27 cellular contexts compared by ENCODE assay signal in the genomic region with DNA sequence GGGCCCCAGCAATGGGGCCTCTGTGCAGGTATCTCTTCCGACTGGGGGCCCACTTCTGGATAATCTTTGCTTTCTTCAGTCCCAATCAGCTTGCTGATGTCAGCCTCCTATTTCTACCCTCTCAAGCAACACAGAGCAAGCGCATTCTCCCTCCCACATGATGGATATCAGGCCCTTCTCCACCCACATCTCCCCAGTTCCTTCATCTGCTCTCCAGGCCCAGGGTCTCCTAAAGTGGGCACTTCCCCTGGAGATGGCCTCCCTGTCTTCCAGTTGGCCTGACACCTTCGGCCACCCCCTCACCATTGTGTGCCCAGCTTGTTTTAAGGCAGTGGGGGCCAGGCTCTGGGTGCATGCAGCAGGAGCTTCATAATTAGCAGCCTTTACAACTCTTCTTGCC.
A peak's percentile ranks its signal among the peaks of the same experiment; 100 is the strongest.
DNase-seq lines count a peak whose midpoint lies in the region; ATAC-seq and TF ChIP-seq lines count a peak whose summit lies in the region.
"Had no signal": no experiment of that assay in that cellular context is flagged by ENCODE, and none has a peak within 500 bp of the region (broad histone marks: within the 10 kb centered on the region; RNA-seq: fewer than 3 reads in every experiment).

No MANE protein-coding gene starts in this region.

- no peaks in the 10 kb centered on the region for H3K27me3 ChIP-seq in osteoblast (ENCODE audit: insufficient read depth, low read length)
- no peaks in the 10 kb centered on the region for H3K27me3 ChIP-seq in tibial artery
- H3K27me3 ChIP-seq: esophagus squamous epithelium, hepatocyte, MG63, suprapubic skin had no signal

- intact Hi-C loops in dendritic cell treated with granulocyte-macrophage colony-stimulating factor and Interleukin-4, amounts not matched to agents 40 ng/mL and 50 ng/mL, for 4 days (cut with micrococcal nuclease): loop anchor here (10.0 kb wide), 1 partner anchor 313 kb away; no protein-coding TSS in a partner anchor
- intact Hi-C loops in tibial artery (cut with DNase I; ENCODE audit: low total_unique reads): no loop called here

- no peaks in the 10 kb centered on the region for H3K27me3 Mint-ChIP-seq in activated naive CD8-positive, alpha-beta T cell treated with anti-CD3 and anti-CD28 coated beads, Interleukin-2, amount 10 ng/mL, durations not matched to agents 7 days and 5 days
- H3K27me3 Mint-ChIP-seq in activated naive CD8-positive, alpha-beta T cell treated with anti-CD3 and anti-CD28 coated beads for 36 hours: no peaks in the 10 kb centered on the region
- no peaks in the 10 kb centered on the region for H3K27me3 Mint-ChIP-seq in dendritic cell treated with granulocyte-macrophage colony-stimulating factor and Interleukin-4, amounts not matched to agents 40 ng/mL and 50 ng/mL, for 4 days
- H3K27me3 Mint-ChIP-seq: activated naive CD8-positive, alpha-beta T cell treated with anti-CD3 and anti-CD28 coated beads, Interleukin-2, amount 50 U/mL, for 24 hours; CD8-positive, alpha-beta memory T cell had no signal

- POLR2A ChIA-PET in activated naive CD8-positive, alpha-beta T cell treated with anti-CD3 and anti-CD28 coated beads, Interleukin-2, amount 10 ng/mL, durations not matched to agents 7 days and 5 days (lab: Charles Lee): no interaction called here

- no peak overlapping the region for H3K4me3 Mint-ChIP-seq in activated naive CD8-positive, alpha-beta T cell treated with anti-CD3 and anti-CD28 coated beads, Interleukin-2, amount 10 ng/mL, durations not matched to agents 7 days and 5 days
- H3K4me3 Mint-ChIP-seq in activated naive CD8-positive, alpha-beta T cell treated with anti-CD3 and anti-CD28 coated beads for 36 hours: no peak overlapping the region
- H3K4me3 Mint-ChIP-seq in dendritic cell treated with granulocyte-macrophage colony-stimulating factor and Interleukin-4, amounts not matched to agents 40 ng/mL and 50 ng/mL, for 4 days: no peak overlapping the region
- H3K4me3 Mint-ChIP-seq: activated naive CD8-positive, alpha-beta T cell treated with anti-CD3 and anti-CD28 coated beads, Interleukin-2, amount 50 U/mL, for 24 hours had no signal

- peak overlapping the region; percentile 13 for H3K27ac Mint-ChIP-seq in activated naive CD8-positive, alpha-beta T cell treated with anti-CD3 and anti-CD28 coated beads, Interleukin-2, amount 10 ng/mL, durations not matched to agents 7 days and 5 days
- H3K27ac Mint-ChIP-seq in activated naive CD8-positive, alpha-beta T cell treated with anti-CD3 and anti-CD28 coated beads for 36 hours: no peak overlapping the region
- H3K27ac Mint-ChIP-seq in dendritic cell treated with granulocyte-macrophage colony-stimulating factor and Interleukin-4, amounts not matched to agents 40 ng/mL and 50 ng/mL, for 4 days: peak overlapping the region; percentile 61
- H3K27ac Mint-ChIP-seq: activated naive CD8-positive, alpha-beta T cell treated with anti-CD3 and anti-CD28 coated beads, Interleukin-2, amount 50 U/mL, for 24 hours had no signal

- no peak overlapping the region for H3K4me2 ChIP-seq in osteoblast (ENCODE audit: insufficient read depth, low read length)
- H3K4me2 ChIP-seq: A549, hepatocyte had no signal

- H3K9me3 Mint-ChIP-seq in activated naive CD8-positive, alpha-beta T cell treated with anti-CD3 and anti-CD28 coated beads, Interleukin-2, amount 10 ng/mL, durations not matched to agents 7 days and 5 days: no peaks in the 10 kb centered on the region
- H3K9me3 Mint-ChIP-seq in activated naive CD8-positive, alpha-beta T cell treated with anti-CD3 and anti-CD28 coated beads for 36 hours: no peaks in the 10 kb centered on the region
- H3K9me3 Mint-ChIP-seq in dendritic cell treated with granulocyte-macrophage colony-stimulating factor and Interleukin-4, amounts not matched to agents 40 ng/mL and 50 ng/mL, for 4 days: no peaks in the 10 kb centered on the region
- H3K9me3 Mint-ChIP-seq: activated naive CD8-positive, alpha-beta T cell treated with anti-CD3 and anti-CD28 coated beads, Interleukin-2, amount 50 U/mL, for 24 hours; CD8-positive, alpha-beta memory T cell had no signal

- no peaks in the 10 kb centered on the region for H3K4me1 Mint-ChIP-seq in activated naive CD8-positive, alpha-beta T cell treated with anti-CD3 and anti-CD28 coated beads, Interleukin-2, amount 10 ng/mL, durations not matched to agents 7 days and 5 days
- H3K4me1 Mint-ChIP-seq in activated naive CD8-positive, alpha-beta T cell treated with anti-CD3 and anti-CD28 coated beads for 36 hours: peaks cover 3% of the 10 kb centered on the region
- H3K4me1 Mint-ChIP-seq in dendritic cell treated with granulocyte-macrophage colony-stimulating factor and Interleukin-4, amounts not matched to agents 40 ng/mL and 50 ng/mL, for 4 days (ENCODE audit: low read depth): peaks cover 73% of the 10 kb centered on the region
- H3K4me1 Mint-ChIP-seq: activated naive CD8-positive, alpha-beta T cell treated with anti-CD3 and anti-CD28 coated beads, Interleukin-2, amount 50 U/mL, for 24 hours had no signal

- H2AFZ ChIP-seq in osteoblast (ENCODE audit: low read length): no peak overlapping the region
- H2AFZ ChIP-seq: hepatocyte had no signal

- peaks cover 89% of the 10 kb centered on the region for H3K36me3 ChIP-seq in osteoblast (ENCODE audit: insufficient read depth, low read length)
- H3K36me3 ChIP-seq in tibial artery: peaks cover 6 to 32% (median 22%) of the 10 kb centered on the region in 3 donors

- no peaks in the 10 kb centered on the region for H3K79me2 ChIP-seq in osteoblast (ENCODE audit: insufficient read depth, low read length)
- H3K79me2 ChIP-seq: hepatocyte had no signal

- no peak overlapping the region for H3K27ac ChIP-seq in osteoblast (ENCODE audit: low read depth, low read length)
- H3K27ac ChIP-seq in tibial artery: peak overlapping the region; percentile 58 to 92
- H3K27ac ChIP-seq: A549, hepatocyte, psoas muscle, suprapubic skin had no signal

- H4K20me1 ChIP-seq in osteoblast (ENCODE audit: insufficient read depth, low read length): peaks cover 25% of the 10 kb centered on the region

- TF ChIP-seq CTCF in osteoblast (IDR thresholded peaks at IDR 0.05; ENCODE audit: extremely low read depth, low read depth, low read length) (no peak), tibial artery (IDR thresholded peaks at IDR 0.05) (no peak)

- peaks cover 20% of the 10 kb centered on the region for H3K4me1 ChIP-seq in osteoblast (ENCODE audit: insufficient read depth, low read length)
- peaks cover 0 to 88% (median 69%) of the 10 kb centered on the region in 4 donors for H3K4me1 ChIP-seq in tibial artery

- DNase-seq in activated naive CD8-positive, alpha-beta T cell treated with anti-CD3 and anti-CD28 coated beads, Interleukin-2, amount 10 ng/mL, durations not matched to agents 7 days and 5 days: no peak
- DNase-seq in activated naive CD8-positive, alpha-beta T cell treated with anti-CD3 and anti-CD28 coated beads for 36 hours: no peak
- DNase-seq in osteoblast (ENCODE audit: insufficient read length, low spot score, missing footprints) (peak; percentile 58), tibial artery (no peak), NCI-H82 treated with DMSO at 0.1 percent for 48 hours (lab: John Stamatoyannopoulos, UW; ENCODE audit: unreplicated experiment) (no peak), SK-N-DZ (ENCODE audit: low spot score) (no peak), NCI-H1694 (lab: John Stamatoyannopoulos, UW) (no peak)
- DNase-seq: activated CD4-positive, alpha-beta T cell treated with anti-CD3 and anti-CD28 coated beads, Interleukin-2, amount 50 U/mL, for 48 hours; activated effector memory CD4-positive, alpha-beta T cell treated with Interleukin-2 at 50 U/mL for 16 hours; activated naive CD8-positive, alpha-beta T cell treated with anti-CD3 and anti-CD28 coated beads, Interleukin-2, amount 50 U/mL, for 24 hours; AML-193; CD8-positive, alpha-beta memory T cell; esophagus squamous epithelium; foreskin melanocyte; KG1; MG63; NCI-H1105 treated with DMSO at 0.1 percent for 48 hours; NCI-H2029 treated with DMSO at 0.1 percent for 48 hours; NCI-H2227 treated with DMSO at 0.1 percent for 48 hours; NCI-H748 treated with DMSO at 0.1 percent for 48 hours; psoas muscle; T-helper 1 cell had no signal

- no peak for ATAC-seq in activated naive CD8-positive, alpha-beta T cell treated with anti-CD3 and anti-CD28 coated beads, Interleukin-2, amount 10 ng/mL, durations not matched to agents 7 days and 5 days (ENCODE audit: low read depth)
- ATAC-seq: A549; activated CD4-positive, CD25-positive, alpha-beta regulatory T cell treated with anti-CD3 and anti-CD28 coated beads, Interleukin-2, amount 50 U/mL, for 24 hours; activated naive CD8-positive, alpha-beta T cell treated with anti-CD3 and anti-CD28 coated beads, Interleukin-2, amount 50 U/mL, for 24 hours; psoas muscle had no signal

- no peaks in the 10 kb centered on the region for H3K9me3 ChIP-seq in osteoblast (ENCODE audit: low read depth, low read length)
- H3K9me3 ChIP-seq in tibial artery: no peaks in the 10 kb centered on the region
- H3K9me3 ChIP-seq: A549, esophagus squamous epithelium, MG63, psoas muscle, suprapubic skin had no signal

- peaks cover 10% of the 10 kb centered on the region for H3K36me3 Mint-ChIP-seq in activated naive CD8-positive, alpha-beta T cell treated with anti-CD3 and anti-CD28 coated beads, Interleukin-2, amount 10 ng/mL, durations not matched to agents 7 days and 5 days
- H3K36me3 Mint-ChIP-seq in activated naive CD8-positive, alpha-beta T cell treated with anti-CD3 and anti-CD28 coated beads for 36 hours: peaks cover 18% of the 10 kb centered on the region
- H3K36me3 Mint-ChIP-seq in dendritic cell treated with granulocyte-macrophage colony-stimulating factor and Interleukin-4, amounts not matched to agents 40 ng/mL and 50 ng/mL, for 4 days (ENCODE audit: low read depth): peaks cover 100% of the 10 kb centered on the region

- H3K4me3 ChIP-seq in osteoblast (ENCODE audit: insufficient read depth, low read length) (no peak overlapping the region), tibial artery (no peak overlapping the region)
- H3K4me3 ChIP-seq: A549, esophagus squamous epithelium, hepatocyte, MG63, psoas muscle, suprapubic skin had no signal
